In genomic region chr12:111784953-111785352, GRCh38 we compare ENCODE assay signal across 20 cellular contexts. TPM values are rescaled to one million over a fixed set of nuclear protein-coding genes. Genes with fewer than 3 reads are reported as not detected.
DNase-seq lines count a peak whose midpoint lies in the region; ATAC-seq, FAIRE-seq and TF ChIP-seq lines count a peak whose summit lies in the region.
"Had no signal": no experiment of that assay in that cellular context is flagged by ENCODE, and none has a peak within 500 bp of the region (broad histone marks: within the 10 kb centered on the region; RNA-seq: fewer than 3 reads in every experiment).

No MANE protein-coding gene starts in this region.

- H3K23ac ChIP-seq in H1 (ENCODE audit: insufficient read length): no peak overlapping the region

- H3K4me2 ChIP-seq in H1 (ENCODE audit: insufficient read depth in 1 of 2, low read depth in 2 of 2, low read length in 2 of 2): no peak overlapping the region
- H3K4me2 ChIP-seq: GM23338 had no signal

- peaks cover 30% of the 10 kb centered on the region for H3K36me3 Mint-ChIP-seq in endothelial cell (ENCODE audit: low read depth, unreplicated experiment)
- H3K36me3 Mint-ChIP-seq: CD4-positive, alpha-beta memory T cell had no signal

- H2AK5ac ChIP-seq in H1 (ENCODE audit: low read depth, low read length): no peak overlapping the region

- H2AFZ ChIP-seq in H1 (ENCODE audit: low read length): no peak overlapping the region
- H2AFZ ChIP-seq: GM23338 had no signal

- no peak overlapping the region for H3K4me3 Mint-ChIP-seq in endothelial cell (ENCODE audit: unreplicated experiment)
- H3K4me3 Mint-ChIP-seq: CD4-positive, alpha-beta memory T cell; GM23338; H9 had no signal

- H3K9me3 ChIP-seq in adrenal gland (replicated peaks in 1 of 3) (no peaks in the 10 kb centered on the region), H1 (ENCODE audit: insufficient read depth in 2 of 2, low read depth in 1 of 2, low read length in 1 of 2) (no peaks in the 10 kb centered on the region), liver (ENCODE audit: control insufficient read depth in 4 of 4, low read length in 3 of 4) (no peaks in the 10 kb centered on the region), subcutaneous abdominal adipose tissue (ENCODE audit: control insufficient read depth in 5 of 5, low read length in 5 of 5) (peaks cover 0 to 7% (median 4%) of the 10 kb centered on the region in 5 donors), psoas muscle (no peaks in the 10 kb centered on the region)
- H3K9me3 ChIP-seq: BE2C had no signal

- ATAC-seq in psoas muscle: no peak
- ATAC-seq: GM23338 had no signal

- H3K4me1 ChIP-seq in adrenal gland (replicated peaks in 1 of 2): peaks cover 12% of the 10 kb centered on the region in 2 donors
- H3K4me1 ChIP-seq in H1 (replicated peaks in 1 of 4; ENCODE audit: control insufficient read depth in 3 of 4, insufficient read depth in 4 of 4, low read length in 3 of 4): no peaks in the 10 kb centered on the region
- H3K4me1 ChIP-seq in liver (ENCODE audit: control insufficient read depth in 4 of 4, insufficient read depth in 4 of 4, low read length in 3 of 4): peaks cover 3 to 80% (median 68%) of the 10 kb centered on the region in 4 donors
- H3K4me1 ChIP-seq in subcutaneous abdominal adipose tissue (ENCODE audit: control insufficient read depth in 5 of 5, insufficient read depth in 5 of 5, low read length in 5 of 5): peaks cover 0 to 31% (median 14%) of the 10 kb centered on the region in 5 donors
- H3K4me1 ChIP-seq in psoas muscle: peaks cover 9% of the 10 kb centered on the region
- H3K4me1 ChIP-seq: BE2C had no signal

- intact Hi-C loops in adrenal gland (cut with DNase I) (no loop called here), psoas muscle (cut with DNase I) (loop anchor here in 1 of 2 donors (5.0 kb wide), 1 partner anchor 33 kb away; no protein-coding TSS in a partner anchor)

- no peak for TF ChIP-seq POLR2A in adrenal gland (IDR thresholded peaks at IDR 0.05)
- TF ChIP-seq POLR2A in H1 (IDR thresholded peaks at IDR 0.05; ENCODE audit: control extremely low read depth in 1 of 2, low read depth in 2 of 2, low read length in 2 of 2): no peak

- no peak overlapping the region for H2BK15ac ChIP-seq in H1 (ENCODE audit: low read length)

- H3K36me3 ChIP-seq in adrenal gland (replicated peaks in 1 of 2): peaks cover 0 to 54% of the 10 kb centered on the region in 2 donors
- H3K36me3 ChIP-seq in H1 (ENCODE audit: control insufficient read depth in 2 of 4, insufficient read depth in 4 of 4, low read length in 3 of 4): peaks cover under 1 to 24% (median 10%) of the 10 kb centered on the region in 4 experiments; a peak in 6 of 8 replicates
- peaks cover 10 to 38% (median 26%) of the 10 kb centered on the region in 4 donors for H3K36me3 ChIP-seq in liver (ENCODE audit: control insufficient read depth in 4 of 4, insufficient read depth in 3 of 4, low read depth in 1 of 4, low read length in 3 of 4)
- H3K36me3 ChIP-seq in subcutaneous abdominal adipose tissue (ENCODE audit: control insufficient read depth in 5 of 5, insufficient read depth in 5 of 5, low read length in 5 of 5): peaks cover 10 to 77% (median 68%) of the 10 kb centered on the region in 5 donors
- H3K36me3 ChIP-seq in psoas muscle (ENCODE audit: insufficient read depth in 1 of 2, low read depth in 1 of 2): peaks cover 0 to 75% of the 10 kb centered on the region in 2 donors

- no peak overlapping the region for H3K27ac Mint-ChIP-seq in endothelial cell (ENCODE audit: unreplicated experiment)
- H3K27ac Mint-ChIP-seq: GM23338, H9 had no signal

- H2BK5ac ChIP-seq in H1 (ENCODE audit: low read depth, low read length): 0 out of 2 replicates have a peak overlapping the region, but pooled peaks have one; percentile 16

- POLR2A ChIA-PET in H1 (lab: Charles Lee; ENCODE audit: partially characterized antibody): interaction anchor here (1.1 to 1.6 kb wide), 3 partner anchors 9 to 32 kb away, joined by 4 to 5 read pairs (median 5); no protein-coding TSS in a partner anchor

- H3K4me3 ChIP-seq in adrenal gland (no peak overlapping the region), H1 (ENCODE audit: extremely low read depth in 1 of 4, insufficient read depth in 2 of 4, low read depth in 3 of 4, low read length in 4 of 4) (no peak overlapping the region), liver (ENCODE audit: low read depth in 1 of 3, low read length in 3 of 3) (no peak overlapping the region), subcutaneous abdominal adipose tissue (ENCODE audit: low read depth in 1 of 5, low read length in 5 of 5) (no peak overlapping the region), psoas muscle (no peak overlapping the region)
- H3K4me3 ChIP-seq: GM23338 had no signal

- 87 to 100% (median 97%) methylated on average over 4 of the region's 4 CpGs for WGBS in adrenal gland, 4 donors
- whole genome bisulfite sequencing in H1 (ENCODE audit: extremely low coverage in 1 of 2, insufficient coverage in 1 of 2, insufficient read length in 1 of 2, insufficient replicate concordance in 2 of 2, low coverage in 1 of 2, low lambda C conversion rate in 2 of 2, missing lambda C conversion rate in 1 of 2), 2 experiments: 92% methylated on average over 4 of the region's 4 CpGs; no CpG with 5 or more reads in 1 of the 2 experiments
- WGBS in liver: 53% methylated on average over 4 of the region's 4 CpGs
- 93 to 100% (median 99%) methylated on average over 4 of the region's 4 CpGs for WGBS in psoas muscle, 3 donors

- H3K27me3 ChIP-seq in adrenal gland (no peaks in the 10 kb centered on the region), H1 (replicated peaks in 1 of 4; ENCODE audit: control insufficient read depth in 3 of 4, extremely low read depth in 1 of 4, insufficient read depth in 3 of 4, low read length in 3 of 4) (no peaks in the 10 kb centered on the region), liver (ENCODE audit: control insufficient read depth in 4 of 4, insufficient read depth in 4 of 4, low read length in 3 of 4) (no peaks in the 10 kb centered on the region), subcutaneous abdominal adipose tissue (ENCODE audit: control insufficient read depth in 5 of 5, insufficient read depth in 4 of 5, low read length in 5 of 5) (no peaks in the 10 kb centered on the region), psoas muscle (ENCODE audit: insufficient read depth in 3 of 3, low read length in 2 of 3) (no peaks in the 10 kb centered on the region)
- H3K27me3 ChIP-seq: BE2C had no signal

- no peak overlapping the region for H3K9ac ChIP-seq in H1 (replicated peaks in 1 of 4; ENCODE audit: extremely low read depth in 1 of 4, low read depth in 3 of 4, low read length in 3 of 4)
- H3K9ac ChIP-seq in liver (ENCODE audit: low read depth in 1 of 2, low read length in 2 of 2): no peak overlapping the region
- H3K9ac ChIP-seq in subcutaneous abdominal adipose tissue (ENCODE audit: low read length in 5 of 5): no peak overlapping the region

- no peak overlapping the region for H3K56ac ChIP-seq in H1 (replicated peaks; ENCODE audit: insufficient read length, low read depth, low read length)

- no peak overlapping the region for H2BK20ac ChIP-seq in H1 (ENCODE audit: low read length)

- H3K27me3 Mint-ChIP-seq in endothelial cell (ENCODE audit: unreplicated experiment): peaks cover 3% of the 10 kb centered on the region
- H3K27me3 Mint-ChIP-seq: CD4-positive, alpha-beta memory T cell had no signal

- TF ChIP-seq CTCF in adrenal gland (IDR thresholded peaks at IDR 0.05): no peak
- TF ChIP-seq CTCF in H1 (IDR thresholded peaks at IDR 0.05; ENCODE audit: control extremely low read depth in 1 of 3, insufficient read depth in 1 of 3, low read depth in 1 of 3, low read length in 3 of 3): no peak
- no peak for TF ChIP-seq CTCF in liver (IDR thresholded peaks at IDR 0.05; ENCODE audit: low read depth, low read length, missing input control)
- TF ChIP-seq CTCF in psoas muscle (IDR thresholded peaks at IDR 0.05): no peak
- no peak for TF ChIP-seq CTCF in endothelial cell (IDR thresholded peaks at IDR 0.05; ENCODE audit: unreplicated experiment)

- no peak overlapping the region for H3K4ac ChIP-seq in H1 (replicated peaks; ENCODE audit: insufficient read length, low read depth, low read length)

- CTCF ChIA-PET in H1 (lab: Charles Lee; ENCODE audit: partially characterized antibody): interaction anchor here (1.1 to 11.1 kb wide), 2 partner anchors 24 to 31 kb away, joined by 3 to 90 read pairs; no protein-coding TSS in a partner anchor

- H3K4me1 Mint-ChIP-seq in endothelial cell (ENCODE audit: unreplicated experiment): no peaks in the 10 kb centered on the region
- H3K4me1 Mint-ChIP-seq: CD4-positive, alpha-beta memory T cell; GM23338; H9 had no signal

- H3K14ac ChIP-seq in H1 (ENCODE audit: insufficient read length): no peak overlapping the region

- no peak for TF ChIP-seq EP300 in H1 (IDR thresholded peaks at IDR 0.05; ENCODE audit: borderline replicate concordance in 1 of 2, low read depth in 2 of 2, low read length in 2 of 2)

- no peaks in the 10 kb centered on the region for H3K79me2 ChIP-seq in H1 (ENCODE audit: control insufficient read depth in 1 of 2, insufficient read depth in 2 of 2, low read length in 2 of 2)

- no peak overlapping the region for H4K5ac ChIP-seq in H1 (ENCODE audit: insufficient read length, low read depth, low read length)

- no peak overlapping the region for H4K8ac ChIP-seq in H1 (ENCODE audit: extremely low read depth, insufficient read depth, low read length)

- no peaks in the 10 kb centered on the region for H3K23me2 ChIP-seq in H1 (ENCODE audit: low read depth, low read length)

- no peak overlapping the region for H3K18ac ChIP-seq in H1 (ENCODE audit: extremely low read depth, low read length)

- no peak overlapping the region for H2BK12ac ChIP-seq in H1 (ENCODE audit: low read depth, low read length)

- no peak overlapping the region for H2BK120ac ChIP-seq in H1 (replicated peaks; ENCODE audit: low read depth, low read length)

- TF ChIP-seq RAD21 in H1 (IDR thresholded peaks at IDR 0.05 in 1 of 2, conservative IDR thresholded peaks at IDR 0.05 in 1 of 2; ENCODE audit: low read depth in 2 of 2, low read length in 2 of 2) (no peak), liver (IDR thresholded peaks at IDR 0.05) (peak in 1 of 2 donors; percentile 5)

- no peaks in the 10 kb centered on the region for H3K79me1 ChIP-seq in H1 (ENCODE audit: low read depth, low read length)

- peaks cover 0 to 4% of the 10 kb centered on the region in 2 experiments for H4K20me1 ChIP-seq in H1 (replicated peaks in 1 of 2; ENCODE audit: control insufficient read depth in 1 of 2, insufficient read depth in 2 of 2, low read length in 2 of 2)

- no peak for DNase-seq in adrenal gland
- DNase-seq in H1 (ENCODE audit: low read depth in 1 of 2, low spot score in 2 of 2): no peak
- DNase-seq in DMS53 (lab: John Stamatoyannopoulos, UW): no peak
- no peak for DNase-seq in psoas muscle
- DNase-seq in endothelial cell (ENCODE audit: low spot score): no peak
- DNase-seq in HTR-8/SVneo (ENCODE audit: insufficient read length, low spot score): no peak
- DNase-seq: BE2C; CD4-positive, alpha-beta memory T cell; COR-L47; DMS153; DND-41; GDM1; H9 had no signal

- H3K27ac ChIP-seq in adrenal gland (peak overlapping the region in 3 of 5 donors; percentile 21 to 70 (median 59)), H1 (ENCODE audit: low read depth, low read length) (no peak overlapping the region), liver (ENCODE audit: low read depth in 1 of 2, low read length in 2 of 2) (peak overlapping the region; percentile 71 to 75), subcutaneous abdominal adipose tissue (ENCODE audit: low read depth, low read length) (peak overlapping the region; percentile 30), psoas muscle (no peak overlapping the region)
- H3K27ac ChIP-seq: C4-2B had no signal

- no peak for FAIRE-seq in H1 (lab: Jason Lieb, UNC)
- FAIRE-seq in HTR-8/SVneo (lab: Jason Lieb, UNC): no peak
- FAIRE-seq: A204.1, D721Med, GM12892 had no signal

- H3K9me3 Mint-ChIP-seq in endothelial cell (ENCODE audit: unreplicated experiment): no peaks in the 10 kb centered on the region
- H3K9me3 Mint-ChIP-seq: GM23338, H9 had no signal

- H4K91ac ChIP-seq in H1 (replicated peaks; ENCODE audit: insufficient read length, low read length): no peak overlapping the region

RNA-seq across cellular contexts. Expression of gene ALDH2, which starts 18.2 kb away (rescaled TPM):
- total RNA-seq in adrenal gland: 100 to 1,000 TPM; 302 to 536 (median 428) TPM
- 100 to 1,000 TPM in 2 of 3 donors, 10 to 100 TPM in 1; 52.2 to 263 (median 138) TPM for polyA plus RNA-seq in adrenal gland
- total RNA-seq in H1 (2021; fragmentation: NEBNext Ultra II Directional; extraction: Animal tissue kit (Norgen Biotek cat#: 25700)): 40.4 and 43.8 TPM in 2 replicates
- polyA plus RNA-seq in H1 (2011; rRNA removed): 25.4 and 31.3 TPM in 2 replicates
- polyA plus RNA-seq in H1 (2011; cell fraction: cytosol; rRNA removed): 37.7 TPM
- 41.1 TPM for polyA plus RNA-seq in H1 (2011; cell fraction: nucleus; rRNA removed)
- polyA plus RNA-seq in H1 (2012, experiment 1 of 2): 46.3 to 57.1 TPM (median 49.9 TPM) in 4 replicates
- polyA plus RNA-seq in H1 (2012, experiment 2 of 2): 26.2 TPM
- 11.5 TPM for polyA plus RNA-seq in H1 (2013, experiment 1 of 2)
- 11.0 TPM for polyA plus RNA-seq in H1 (2013, experiment 2 of 2)
- polyA minus RNA-seq in H1 (2011; rRNA and poly(A)+ RNA removed): 25.8 and 36.1 TPM in 2 replicates
- polyA minus RNA-seq in H1 (2011; cell fraction: cytosol; rRNA and poly(A)+ RNA removed): 28.1 TPM
- polyA minus RNA-seq in H1 (2011; cell fraction: nucleus; rRNA and poly(A)+ RNA removed): 13.7 TPM
- total RNA-seq in liver: 100 to 1,000 TPM in 1 of 2 donors, 10 to 100 TPM in 1; 93.1 to 333 TPM
- polyA plus RNA-seq in liver: 100 to 1,000 TPM; 813 to 849 TPM
- 100 to 1,000 TPM; 135 to 212 (median 158) TPM for total RNA-seq in psoas muscle
- 100 to 1,000 TPM in 1 of 3 donors, 10 to 100 TPM in 2; 66.6 to 129 (median 90.4) TPM for polyA plus RNA-seq in psoas muscle
- total RNA-seq in endothelial cell (ENCODE audit: unreplicated experiment): 98.5 TPM

RNA-seq across cellular contexts. Expression of gene MAPKAPK5, which starts 57.1 kb away (rescaled TPM):
- 10 to 100 TPM; 33.9 to 62.1 (median 47.2) TPM for total RNA-seq in adrenal gland
- polyA plus RNA-seq in adrenal gland: 10 to 100 TPM; 13.8 to 46.2 (median 14.0) TPM
- 90.8 and 91.5 TPM in 2 replicates for total RNA-seq in H1 (2021; fragmentation: NEBNext Ultra II Directional; extraction: Animal tissue kit (Norgen Biotek cat#: 25700))
- polyA plus RNA-seq in H1 (2011; rRNA removed): 33.8 and 40.0 TPM in 2 replicates
- polyA plus RNA-seq in H1 (2011; cell fraction: cytosol; rRNA removed): 61.6 TPM
- polyA plus RNA-seq in H1 (2011; cell fraction: nucleus; rRNA removed): 71.2 TPM
- polyA plus RNA-seq in H1 (2012, experiment 1 of 2): 58.3 to 69.9 TPM (median 62.5 TPM) in 4 replicates
- 20.3 TPM for polyA plus RNA-seq in H1 (2012, experiment 2 of 2)
- 34.8 TPM for polyA plus RNA-seq in H1 (2013, experiment 1 of 2)
- 34.6 TPM for polyA plus RNA-seq in H1 (2013, experiment 2 of 2)
- polyA minus RNA-seq in H1 (2011; rRNA and poly(A)+ RNA removed): 87.2 and 98.8 TPM in 2 replicates
- 31.6 TPM for polyA minus RNA-seq in H1 (2011; cell fraction: cytosol; rRNA and poly(A)+ RNA removed)
- polyA minus RNA-seq in H1 (2011; cell fraction: nucleus; rRNA and poly(A)+ RNA removed): 96.5 TPM
- 10 to 100 TPM; 11.0 to 26.3 TPM for total RNA-seq in liver
- 10 to 100 TPM; 10.9 to 14.1 TPM for polyA plus RNA-seq in liver
- 10 to 100 TPM; 23.9 to 36.0 (median 31.0) TPM for total RNA-seq in psoas muscle
- polyA plus RNA-seq in psoas muscle: 10 to 100 TPM; 21.7 to 41.2 (median 39.8) TPM
- 48.8 TPM for total RNA-seq in endothelial cell (ENCODE audit: unreplicated experiment)

Comparison
In these comparisons a context has a peak if more than half of its experiments do, and no peak if none do; other contexts are left out.
1. H3K27ac ChIP-seq: peak in adrenal gland (3 of 5), liver (2 of 2) and subcutaneous abdominal adipose tissue (single experiment); none in H1 (single experiment) and psoas muscle (single experiment).